ENCODE assay signal across 18 cellular contexts in genomic region chr1:22177354-22178003, GRCh38.
DNase-seq lines count a peak whose midpoint lies in the region; ATAC-seq and TF ChIP-seq lines count a peak whose summit lies in the region.
"Had no signal": no experiment of that assay in that cellular context is flagged by ENCODE, and none has a peak within 500 bp of the region (broad histone marks: within the 10 kb centered on the region; RNA-seq: fewer than 3 reads in every experiment).

No MANE protein-coding gene starts in this region.

- H3K4me1 Mint-ChIP-seq in memory B cell = peaks cover 7% of the 10 kb centered on the region

- H3K27me3 Mint-ChIP-seq in memory B cell = peaks cover 12% of the 10 kb centered on the region

- peaks cover 2% of the 10 kb centered on the region for H3K9me3 Mint-ChIP-seq in memory B cell
- H3K9me3 Mint-ChIP-seq: activated naive CD8-positive, alpha-beta T cell treated with anti-CD3 and anti-CD28 coated beads, Interleukin-2, amount 10 ng/mL, durations not matched to agents 7 days and 5 days had no signal

- ATAC-seq in HG03442 (IDR thresholded peaks at IDR 0.05; ENCODE audit: unreplicated experiment) (peak; percentile 48), memory B cell (ENCODE audit: low read depth) (no peak)
- ATAC-seq: A549, gastroesophageal sphincter, HepG2 had no signal

- no peak overlapping the region for H3K4me3 Mint-ChIP-seq in memory B cell
- H3K4me3 Mint-ChIP-seq: activated naive CD8-positive, alpha-beta T cell treated with anti-CD3 and anti-CD28 coated beads, Interleukin-2, amount 10 ng/mL, durations not matched to agents 7 days and 5 days; CD4-positive, alpha-beta memory T cell; nephron had no signal

- H3K36me3 Mint-ChIP-seq in memory B cell = peaks cover 2% of the 10 kb centered on the region
- H3K36me3 Mint-ChIP-seq: activated naive CD8-positive, alpha-beta T cell treated with anti-CD3 and anti-CD28 coated beads, Interleukin-2, amount 10 ng/mL, durations not matched to agents 7 days and 5 days; CD4-positive, alpha-beta memory T cell had no signal

- TF ChIP-seq CTCF in GM20000 (IDR thresholded peaks at IDR 0.05; ENCODE audit: extremely low read depth, missing control alignments) = no peak

- peak; percentile 24 to 30 for DNase-seq in activated CD4-positive, alpha-beta T cell treated with anti-CD3 and anti-CD28 coated beads, Interleukin-2, amount 50 U/mL, for 48 hours
- DNase-seq in activated CD4-positive, alpha-beta T cell treated with anti-CD3 and anti-CD28 coated beads for 4 hours = no peak
- DNase-seq in GM20000 (ENCODE audit: low spot score) (peak; percentile 63), memory B cell (ENCODE audit: low spot score in 2 of 2) (no peak), NCI-H146 (lab: John Stamatoyannopoulos, UW) (no peak), retina (no peak)
- DNase-seq in central memory CD4-positive, alpha-beta T cell = no peak
- DNase-seq: activated naive CD8-positive, alpha-beta T cell treated with anti-CD3 and anti-CD28 coated beads, Interleukin-2, amount 10 ng/mL, durations not matched to agents 7 days and 5 days; CD4-positive, alpha-beta memory T cell; cerebellar nuclear complex; stomach; T1000; uterus had no signal

- peak overlapping the region; percentile 16 for H3K27ac Mint-ChIP-seq in memory B cell
- H3K27ac Mint-ChIP-seq: activated naive CD8-positive, alpha-beta T cell treated with anti-CD3 and anti-CD28 coated beads, Interleukin-2, amount 10 ng/mL, durations not matched to agents 7 days and 5 days; nephron had no signal

Comparison
In these comparisons a context has a peak if more than half of its experiments do, and no peak if none do; other contexts are left out.
1. DNase-seq: peak in activated CD4-positive, alpha-beta T cell treated with anti-CD3 and anti-CD28 coated beads, Interleukin-2, amount 50 U/mL, for 48 hours (2 of 2) and GM20000 (single experiment); none in activated CD4-positive, alpha-beta T cell treated with anti-CD3 and anti-CD28 coated beads for 4 hours (0 of 2), memory B cell (0 of 2), NCI-H146 (single experiment), retina (single experiment) and central memory CD4-positive, alpha-beta T cell (single experiment).